Comparison of ENCODE assay signal across 1 cellular context in the genomic region with DNA sequence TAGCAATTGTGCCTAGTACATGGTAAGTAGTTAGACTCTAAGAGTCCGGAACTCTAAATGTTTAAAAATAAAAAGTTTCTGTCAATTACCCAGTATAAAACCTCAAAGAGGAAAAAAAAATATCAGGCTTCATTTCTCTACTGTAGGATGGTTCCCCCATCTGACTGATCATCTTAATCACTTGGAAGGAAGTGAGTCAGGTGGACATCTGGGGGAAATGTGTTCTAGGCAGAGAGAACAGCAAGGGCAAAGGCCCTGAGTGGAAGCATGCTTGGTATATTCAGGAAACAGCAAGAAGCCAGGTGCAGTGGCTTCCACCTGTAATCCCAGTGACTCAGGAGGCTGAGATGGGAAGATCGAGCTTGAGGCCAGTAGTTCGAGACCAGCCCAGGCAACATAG.
TF ChIP-seq lines count a peak whose summit lies in the region.

No MANE protein-coding gene starts in this region.

TF ChIP-seq in IMR-90, 13 proteins besides CTCF, POLR2A, EP300 and RAD21:
- TF ChIP-seq FOS (IDR thresholded peaks at IDR 0.05; ENCODE audit: low read depth, low read length), result no peak
- TF ChIP-seq SMC3 (IDR thresholded peaks at IDR 0.05; ENCODE audit: low read depth, low read length), result no peak
- TF ChIP-seq RFX5 (IDR thresholded peaks at IDR 0.05; ENCODE audit: low read depth, low read length), result no peak
- TF ChIP-seq MXI1 (IDR thresholded peaks at IDR 0.05; ENCODE audit: borderline replicate concordance, low read depth, low read length), result no peak
